In the genomic region with DNA sequence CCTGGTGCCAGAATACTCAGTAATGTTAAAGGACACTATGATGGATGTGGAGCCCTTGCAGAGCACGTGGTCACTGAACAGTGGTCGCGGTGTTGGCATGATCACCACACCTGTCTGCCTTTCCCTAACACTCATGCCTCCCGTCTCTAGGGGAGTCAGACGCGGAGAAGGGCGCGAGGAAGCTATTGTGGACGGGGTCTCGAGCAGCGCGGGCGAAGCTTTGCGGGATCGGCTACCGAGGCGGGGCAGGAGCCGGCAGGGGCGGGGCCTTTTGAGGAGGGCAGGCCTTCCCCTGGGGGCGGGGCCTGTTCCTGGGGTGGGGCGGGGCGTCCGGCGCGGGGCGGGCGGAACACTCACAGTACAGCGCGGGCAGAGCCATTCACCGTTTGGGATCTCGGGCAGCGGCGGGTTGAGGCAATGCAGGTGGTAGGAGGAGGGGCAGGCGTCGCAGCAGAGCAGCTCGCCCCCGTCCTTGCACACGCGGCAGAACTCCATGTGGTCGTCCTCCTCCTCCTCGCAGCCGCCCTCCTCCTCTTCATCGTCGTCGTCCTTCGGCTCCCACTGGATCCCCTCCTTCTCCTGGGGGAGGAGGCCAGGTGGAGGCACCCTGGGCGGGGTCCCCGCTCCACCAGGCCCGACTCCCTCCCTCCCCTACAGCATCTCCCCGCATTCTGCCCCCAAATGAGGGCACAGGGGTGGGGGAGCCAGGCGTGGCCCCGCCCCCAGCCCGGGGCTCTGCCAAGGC, we compare ENCODE assay signal across 1 cellular context.
TF ChIP-seq lines count a peak whose summit lies in the region.

No MANE protein-coding gene starts in this region.

TF ChIP-seq in endothelial cell of umbilical vein, 7 proteins besides CTCF, POLR2A, EP300 and RAD21:
- TF ChIP-seq JUN (IDR thresholded peaks at IDR 0.05; ENCODE audit: borderline replicate concordance, insufficient read depth, insufficient read length, low read depth), result no peak
- no peak for TF ChIP-seq POLR2AphosphoS5 (IDR thresholded peaks at IDR 0.05; ENCODE audit: insufficient read depth, low read depth, low read length)
- no peak for TF ChIP-seq MYC (IDR thresholded peaks at IDR 0.05; ENCODE audit: low read depth, low read length)
- TF ChIP-seq MAX (IDR thresholded peaks at IDR 0.05; ENCODE audit: insufficient read depth, insufficient read length), result peak; percentile 30
- no peak for TF ChIP-seq GATA2 (IDR thresholded peaks at IDR 0.05; ENCODE audit: insufficient read depth, insufficient read length, low read depth, low read length)
